ENCODE assay signal across 2 cellular contexts in the genomic region with DNA sequence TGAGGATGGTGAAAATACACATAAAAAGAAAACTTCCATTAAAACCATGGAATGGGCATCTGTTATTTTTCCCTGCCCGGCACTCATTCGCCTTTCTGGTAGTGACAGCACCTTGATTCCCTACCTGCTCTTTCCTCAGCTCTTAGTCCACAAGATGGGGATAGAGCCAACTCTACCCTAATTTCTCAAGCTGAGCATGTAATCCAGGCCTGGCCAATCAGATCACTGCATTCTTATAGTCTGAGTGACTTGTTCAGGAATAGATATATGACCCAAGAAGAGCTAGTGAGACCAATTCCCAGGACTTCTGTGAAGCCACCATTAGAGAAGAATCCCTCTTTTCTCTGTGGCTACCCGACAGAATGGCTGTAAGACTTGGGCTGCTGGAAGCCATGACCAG.
TF ChIP-seq lines count a peak whose summit lies in the region.

No MANE protein-coding gene starts in this region.

TF ChIP-seq in HCT116, 20 proteins besides CTCF, POLR2A, EP300 and RAD21 (continued from another document):
- TF ChIP-seq, protein P1, sequence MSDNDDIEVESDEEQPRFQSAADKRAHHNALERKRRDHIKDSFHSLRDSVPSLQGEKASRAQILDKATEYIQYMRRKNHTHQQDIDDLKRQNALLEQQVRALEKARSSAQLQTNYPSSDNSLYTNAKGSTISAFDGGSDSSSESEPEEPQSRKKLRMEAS (IDR thresholded peaks at IDR 0.05): no peak
- TF ChIP-seq EZH2phosphoT487 (IDR thresholded peaks at IDR 0.05; ENCODE audit: borderline replicate concordance) (no peak), ZFX (IDR thresholded peaks at IDR 0.05) (no peak), ELF1 (IDR thresholded peaks at IDR 0.05; ENCODE audit: borderline replicate concordance, low read depth) (no peak), CBX3 (IDR thresholded peaks at IDR 0.05; ENCODE audit: low read depth) (no peak), SRF (IDR thresholded peaks at IDR 0.05; ENCODE audit: low read depth) (no peak), TCF7L2 (IDR thresholded peaks at IDR 0.05; ENCODE audit: borderline replicate concordance, extremely low read depth, insufficient read depth, insufficient read length) (no peak), SP1 (IDR thresholded peaks at IDR 0.05; ENCODE audit: low read depth) (no peak), REST (IDR thresholded peaks at IDR 0.05; ENCODE audit: low read depth) (no peak), ZNF274 (IDR thresholded peaks at IDR 0.05; ENCODE audit: low read depth, low read length) (no peak), SIN3A (IDR thresholded peaks at IDR 0.05; ENCODE audit: low read depth) (no peak), YY1 (IDR thresholded peaks at IDR 0.05; ENCODE audit: extremely low read depth, insufficient replicate concordance, low read depth, low read length) (no peak), EGR1 (IDR thresholded peaks at IDR 0.05; ENCODE audit: low read depth) (no peak), POLR2AphosphoS5 (IDR thresholded peaks at IDR 0.05; ENCODE audit: low read depth, low read length) (no peak)
- TF ChIP-seq, protein P2, sequence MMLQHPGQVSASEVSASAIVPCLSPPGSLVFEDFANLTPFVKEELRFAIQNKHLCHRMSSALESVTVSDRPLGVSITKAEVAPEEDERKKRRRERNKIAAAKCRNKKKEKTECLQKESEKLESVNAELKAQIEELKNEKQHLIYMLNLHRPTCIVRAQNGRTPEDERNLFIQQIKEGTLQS (IDR thresholded peaks at IDR 0.05): no peak
- TF ChIP-seq, protein P3, sequence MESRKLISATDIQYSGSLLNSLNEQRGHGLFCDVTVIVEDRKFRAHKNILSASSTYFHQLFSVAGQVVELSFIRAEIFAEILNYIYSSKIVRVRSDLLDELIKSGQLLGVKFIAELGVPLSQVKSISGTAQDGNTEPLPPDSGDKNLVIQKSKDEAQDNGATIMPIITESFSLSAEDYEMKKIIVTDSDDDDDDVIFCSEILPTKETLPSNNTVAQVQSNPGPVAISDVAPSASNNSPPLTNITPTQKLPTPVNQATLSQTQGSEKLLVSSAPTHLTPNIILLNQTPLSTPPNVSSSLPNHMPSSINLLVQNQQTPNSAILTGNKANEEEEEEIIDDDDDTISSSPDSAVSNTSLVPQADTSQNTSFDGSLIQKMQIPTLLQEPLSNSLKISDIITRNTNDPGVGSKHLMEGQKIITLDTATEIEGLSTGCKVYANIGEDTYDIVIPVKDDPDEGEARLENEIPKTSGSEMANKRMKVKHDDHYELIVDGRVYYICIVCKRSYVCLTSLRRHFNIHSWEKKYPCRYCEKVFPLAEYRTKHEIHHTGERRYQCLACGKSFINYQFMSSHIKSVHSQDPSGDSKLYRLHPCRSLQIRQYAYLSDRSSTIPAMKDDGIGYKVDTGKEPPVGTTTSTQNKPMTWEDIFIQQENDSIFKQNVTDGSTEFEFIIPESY (IDR thresholded peaks at IDR 0.05; ENCODE audit: extremely low read depth, insufficient replicate concordance, low read length): no peak

TF ChIP-seq in WTC11, 78 proteins besides CTCF, POLR2A, EP300 and RAD21 (continued from another document):
- TF ChIP-seq RELA (CRISPR knock-in tag; IDR thresholded peaks at IDR 0.05; ENCODE audit: borderline replicate concordance) (no peak), ZNF416 (CRISPR knock-in tag; IDR thresholded peaks at IDR 0.05) (no peak), ZNF423 (CRISPR knock-in tag; IDR thresholded peaks at IDR 0.05) (no peak), CREM (CRISPR knock-in tag; IDR thresholded peaks at IDR 0.05) (no peak), HMGXB4 (CRISPR knock-in tag; IDR thresholded peaks at IDR 0.05) (no peak), ZNF281 (CRISPR knock-in tag; IDR thresholded peaks at IDR 0.05) (no peak), FOXP1 (CRISPR knock-in tag; IDR thresholded peaks at IDR 0.05; ENCODE audit: borderline replicate concordance) (no peak), FOXJ3 (CRISPR knock-in tag; IDR thresholded peaks at IDR 0.05; ENCODE audit: borderline replicate concordance) (no peak)
- TF ChIP-seq, protein P4, sequence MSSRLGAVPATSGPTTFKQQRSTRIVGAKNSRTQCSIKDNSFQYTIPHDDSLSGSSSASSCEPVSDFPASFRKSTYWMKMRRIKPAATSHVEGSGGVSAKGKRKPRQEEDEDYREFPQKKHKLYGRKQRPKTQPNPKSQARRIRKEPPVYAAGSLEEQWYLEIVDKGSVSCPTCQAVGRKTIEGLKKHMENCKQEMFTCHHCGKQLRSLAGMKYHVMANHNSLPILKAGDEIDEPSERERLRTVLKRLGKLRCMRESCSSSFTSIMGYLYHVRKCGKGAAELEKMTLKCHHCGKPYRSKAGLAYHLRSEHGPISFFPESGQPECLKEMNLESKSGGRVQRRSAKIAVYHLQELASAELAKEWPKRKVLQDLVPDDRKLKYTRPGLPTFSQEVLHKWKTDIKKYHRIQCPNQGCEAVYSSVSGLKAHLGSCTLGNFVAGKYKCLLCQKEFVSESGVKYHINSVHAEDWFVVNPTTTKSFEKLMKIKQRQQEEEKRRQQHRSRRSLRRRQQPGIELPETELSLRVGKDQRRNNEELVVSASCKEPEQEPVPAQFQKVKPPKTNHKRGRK (CRISPR knock-in tag; IDR thresholded peaks at IDR 0.05; ENCODE audit: borderline replicate concordance): no peak
- TF ChIP-seq, protein P5, sequence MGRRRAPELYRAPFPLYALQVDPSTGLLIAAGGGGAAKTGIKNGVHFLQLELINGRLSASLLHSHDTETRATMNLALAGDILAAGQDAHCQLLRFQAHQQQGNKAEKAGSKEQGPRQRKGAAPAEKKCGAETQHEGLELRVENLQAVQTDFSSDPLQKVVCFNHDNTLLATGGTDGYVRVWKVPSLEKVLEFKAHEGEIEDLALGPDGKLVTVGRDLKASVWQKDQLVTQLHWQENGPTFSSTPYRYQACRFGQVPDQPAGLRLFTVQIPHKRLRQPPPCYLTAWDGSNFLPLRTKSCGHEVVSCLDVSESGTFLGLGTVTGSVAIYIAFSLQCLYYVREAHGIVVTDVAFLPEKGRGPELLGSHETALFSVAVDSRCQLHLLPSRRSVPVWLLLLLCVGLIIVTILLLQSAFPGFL (CRISPR knock-in tag; IDR thresholded peaks at IDR 0.05; ENCODE audit: borderline replicate concordance): no peak
TF ChIP-seq in WTC11: peak in this region for 0.
